Comparison of ENCODE assay signal across 8 cellular contexts in the genomic region with DNA sequence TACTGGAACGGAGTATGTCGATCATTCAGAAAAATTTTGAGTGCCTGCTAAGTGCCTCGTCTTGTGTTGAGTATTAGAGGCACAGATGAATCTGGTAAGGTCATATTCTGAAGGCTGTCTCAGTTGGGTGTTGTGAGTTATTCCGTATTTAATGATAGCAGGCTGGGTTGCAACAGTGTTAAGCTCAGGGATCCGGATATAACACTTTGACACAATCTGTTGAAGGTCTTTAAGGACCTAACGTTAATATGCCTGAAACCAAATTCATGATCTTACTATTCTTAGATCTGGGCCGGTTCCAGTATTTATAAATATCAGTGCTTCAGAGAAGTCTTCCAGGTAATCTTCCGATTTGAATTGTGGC. TPM values are rescaled to one million over a fixed set of nuclear protein-coding genes. Genes with fewer than 3 reads are reported as not detected.
DNase-seq lines count a peak whose midpoint lies in the region; ATAC-seq and TF ChIP-seq lines count a peak whose summit lies in the region.

No MANE protein-coding gene starts in this region.

- POLR2A ChIA-PET in GM10248 (lab: Yijun Ruan, JAX): interaction anchor here (0.6 to 1.2 kb wide), 4 partner anchors 8 to 148 kb away, joined by 3 to 7 read pairs (median 3); a partner anchor contains a TSS

- H3K27ac ChIP-seq in SK-N-MC (peak overlapping the region; percentile 77), psoas muscle (peak overlapping the region; percentile 95)

- intact Hi-C loops in psoas muscle (cut with DNase I): loop anchor here in 1 of 2 donors (2.0 kb wide), 1 partner anchor 38 kb away; a partner anchor contains a TSS

- 1 to 2% (median 2%) methylated on average over 8 of the region's 8 CpGs for WGBS in psoas muscle, 3 donors

- H3K9ac ChIP-seq in SK-N-MC (ENCODE audit: insufficient read length): peak overlapping the region; percentile 95

- TF ChIP-seq POLR2A in GM18505 (IDR thresholded peaks at IDR 0.05; ENCODE audit: borderline replicate concordance, extremely low read depth, insufficient read depth, insufficient read length): no peak

- H3K9me3 ChIP-seq in SK-N-MC (ENCODE audit: low read depth, low read length) (no peaks in the 10 kb centered on the region), psoas muscle (no peaks in the 10 kb centered on the region)

- H3K4me3 ChIP-seq in GM12864 (ENCODE audit: low read depth, low read length) (peak overlapping the region; percentile 94), SK-N-MC (peak overlapping the region; percentile 90), fibroblast of mammary gland (ENCODE audit: control insufficient read depth, low read depth, low read length) (peak overlapping the region; percentile 98), psoas muscle (peak overlapping the region; percentile 92)

- peaks cover 15% of the 10 kb centered on the region for H3K4me1 ChIP-seq in psoas muscle

- peaks cover 54% of the 10 kb centered on the region for H3K36me3 ChIP-seq in SK-N-MC (ENCODE audit: insufficient read depth, low read length)
- H3K36me3 ChIP-seq in psoas muscle (ENCODE audit: insufficient read depth in 1 of 2, low read depth in 1 of 2): peaks cover 6 to 43% of the 10 kb centered on the region in 2 donors

- H3K27me3 ChIP-seq in psoas muscle (ENCODE audit: insufficient read depth in 3 of 3, low read length in 2 of 3): no peaks in the 10 kb centered on the region

- no peak for TF ChIP-seq CTCF in GM12864 (IDR thresholded peaks at IDR 0.05; ENCODE audit: low read depth, low read length, missing control alignments)
- no peak for TF ChIP-seq CTCF in fibroblast of mammary gland (conservative IDR thresholded peaks at IDR 0.05; ENCODE audit: control insufficient read depth, insufficient read depth, low read depth, low read length)
- TF ChIP-seq CTCF in psoas muscle (IDR thresholded peaks at IDR 0.05): no peak
- no peak for TF ChIP-seq CTCF in GM10248 (IDR thresholded peaks at IDR 0.05; ENCODE audit: control extremely low read depth, extremely low read depth, low read depth, missing control alignments)

- CTCF ChIA-PET in GM10248 (lab: Yijun Ruan, JAX): interaction anchor here (1.0 to 3.9 kb wide), 10 partner anchors 10 to 517 kb away, joined by 3 to 20 read pairs (median 4); a partner anchor contains a TSS

- DNase-seq in GM12864 (ENCODE audit: low read depth) (no peak), SK-N-MC (ENCODE audit: low read depth, low spot score) (no peak), fibroblast of mammary gland (ENCODE audit: low read depth) (no peak), psoas muscle (no peak), NCI-H524 (lab: John Stamatoyannopoulos, UW) (no peak), GM10248 (ENCODE audit: extremely low spot score) (no peak), NCI-H1092 (lab: John Stamatoyannopoulos, UW) (no peak)

- no peak for ATAC-seq in psoas muscle
- no peak for ATAC-seq in GM18505 (IDR thresholded peaks at IDR 0.05; ENCODE audit: unreplicated experiment)

RNA-seq across cellular contexts. Expression of a gene that starts 0.6 kb away (rescaled TPM):
- total RNA-seq in psoas muscle: 10 to 100 TPM; 11.6 to 25.6 (median 17.6) TPM
- 10 to 100 TPM in 2 of 3 donors, 1 to 10 TPM in 1; 7.1 to 25.1 (median 16.2) TPM for polyA plus RNA-seq in psoas muscle

RNA-seq across cellular contexts. Expression of a gene that starts 0.7 kb away (rescaled TPM):
- under 1 TPM; 0.10 to 0.25 (median 0.19) TPM for total RNA-seq in psoas muscle
- polyA plus RNA-seq in psoas muscle: 1 to 10 TPM in 1 of 3 donors, under 1 TPM in 2; 0.17 to 6.0 (median 0.39) TPM

RNA-seq across cellular contexts. Expression of a gene that starts 39.0 kb away (rescaled TPM):
- 10 to 100 TPM; 30.3 to 47.8 (median 33.7) TPM for total RNA-seq in psoas muscle
- polyA plus RNA-seq in psoas muscle: 10 to 100 TPM; 21.9 to 32.9 (median 27.9) TPM
